In the genomic region with DNA sequence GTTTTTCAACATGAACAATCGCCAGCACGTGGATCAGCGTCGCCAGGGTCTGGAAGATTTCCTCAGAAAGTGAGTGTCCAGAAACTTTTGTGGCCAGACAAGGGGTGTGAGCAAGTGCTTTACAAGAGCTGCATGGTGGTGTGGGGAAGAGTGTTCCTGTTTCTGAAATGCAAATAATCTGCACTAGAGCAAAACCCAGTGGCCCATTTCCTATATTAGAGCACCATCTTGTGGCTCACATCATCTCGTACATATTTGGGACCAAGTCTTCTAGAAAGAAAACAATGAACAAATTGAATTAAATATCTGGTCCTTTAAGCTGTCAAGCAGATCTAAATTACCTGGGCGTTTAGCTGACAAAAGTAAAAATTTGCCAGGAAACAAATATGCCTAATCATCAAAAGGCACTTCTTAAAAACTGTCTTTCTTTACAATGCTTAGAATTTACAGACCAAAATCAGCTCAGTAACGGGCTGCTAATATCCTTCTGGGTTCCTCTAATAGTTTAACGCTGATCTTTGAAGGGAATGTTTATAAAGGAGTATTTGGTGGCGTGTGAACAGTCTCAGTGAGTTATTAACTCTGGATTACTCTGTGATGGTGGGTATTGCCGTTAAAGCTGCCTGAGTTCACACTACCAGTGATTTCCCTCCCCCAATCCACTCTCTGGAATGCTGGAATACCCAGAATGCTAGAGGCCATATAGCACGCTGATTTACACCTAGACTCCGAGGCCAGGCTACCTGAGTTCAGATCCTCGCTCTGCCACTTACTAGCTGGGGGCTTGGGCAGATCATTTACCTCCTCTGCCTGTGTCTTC, we compare ENCODE assay signal across 8 cellular contexts.
DNase-seq lines count a peak whose midpoint lies in the region; ATAC-seq, FAIRE-seq and TF ChIP-seq lines count a peak whose summit lies in the region.

No MANE protein-coding gene starts in this region.

- H3K14ac ChIP-seq in H9 (ENCODE audit: insufficient read depth, low read length) = no peak overlapping the region

- peak; percentile 59 for TF ChIP-seq CTCF in GM06990 (IDR thresholded peaks at IDR 0.05; ENCODE audit: insufficient read depth, low read length, poor library complexity, severe bottlenecking)
- peak; percentile 89 for TF ChIP-seq CTCF in H9 (conservative IDR thresholded peaks at IDR 0.05)
- peak; percentile 32 to 67 (median 52) for TF ChIP-seq CTCF in pancreas (IDR thresholded peaks at IDR 0.05)

- H2AFZ ChIP-seq in H9 (ENCODE audit: low read length) = no peak overlapping the region

- H3K23ac ChIP-seq in H9 (ENCODE audit: insufficient read length, low read depth, low read length) = no peak overlapping the region

- no peak overlapping the region for H2BK12ac ChIP-seq in H9 (ENCODE audit: insufficient read length, low read depth, low read length)

- no peak overlapping the region for H2AK5ac ChIP-seq in H9 (ENCODE audit: insufficient read length, low read length)

- H3K4me3 Mint-ChIP-seq in H9 = no peak overlapping the region

- H3K27ac ChIP-seq in H9 (ENCODE audit: insufficient read length, low read depth, low read length) (no peak overlapping the region), pancreas (peak overlapping the region in 3 of 4 donors; percentile 13 to 73 (median 55))

- H3K4ac ChIP-seq in H9 (ENCODE audit: low read depth, low read length) = no peak overlapping the region

- H4K20me1 ChIP-seq in H9 (ENCODE audit: control insufficient read depth, insufficient read depth, insufficient read length) = no peaks in the 10 kb centered on the region

- H4K8ac ChIP-seq in H9 (replicated peaks; ENCODE audit: insufficient read length, low read depth, low read length) = no peak overlapping the region

- H3K23me2 ChIP-seq in H9 (ENCODE audit: insufficient read length, low read depth, low read length, poor library complexity, severe bottlenecking) = no peaks in the 10 kb centered on the region

- H2BK20ac ChIP-seq in H9 (ENCODE audit: low read depth, low read length, poor library complexity, severe bottlenecking) = no peak overlapping the region

- DNase-seq in GM06990 (ENCODE audit: extremely low read depth, insufficient read length) = peak; percentile 42
- no peak for DNase-seq in H9
- DNase-seq in LoVo (ENCODE audit: low spot score) = peak; percentile 73
- DNase-seq in RKO (ENCODE audit: low spot score) = peak; percentile 78
- DNase-seq in activated naive CD4-positive, alpha-beta T cell treated with Interleukin-2 at 50 U/mL for 16 hours = peak; percentile 32
- peak; percentile 83 for DNase-seq in globus pallidus (ENCODE audit: low spot score)
- peak in 3 of 6 donors; percentile 52 to 69 (median 55) for DNase-seq in pancreas

- H3K36me3 ChIP-seq in GM06990 (ENCODE audit: control insufficient read depth, insufficient read depth, low read length) (peaks cover 2% of the 10 kb centered on the region), pancreas (no peaks in the 10 kb centered on the region)

- H3K27me3 ChIP-seq in GM06990 (replicated peaks; ENCODE audit: control insufficient read depth, insufficient read depth, low read length) (no peaks in the 10 kb centered on the region), H9 (ENCODE audit: insufficient read depth, low read length) (no peaks in the 10 kb centered on the region), pancreas (no peaks in the 10 kb centered on the region)

- no peaks in the 10 kb centered on the region for H3K79me2 ChIP-seq in H9 (ENCODE audit: insufficient read depth, low read length)

- FAIRE-seq in pancreas (lab: Jason Lieb, UNC) = peak; percentile 73

- no peak overlapping the region for H3K4me2 ChIP-seq in H9 (ENCODE audit: insufficient read depth, insufficient read length, low read length)

- H3K4me1 ChIP-seq in H9 (ENCODE audit: insufficient read depth, low read length) = peaks cover 2% of the 10 kb centered on the region; the same call in 1 of the 2 replicates
- peaks cover 0 to 32% (median 22%) of the 10 kb centered on the region in 3 donors for H3K4me1 ChIP-seq in pancreas

- no peak overlapping the region for H4K5ac ChIP-seq in H9 (ENCODE audit: insufficient read length, low read depth, low read length)

- H2BK15ac ChIP-seq in H9 (ENCODE audit: low read depth, low read length) = no peak overlapping the region

- H3K4me1 Mint-ChIP-seq in H9 = peaks cover 8 to 10% of the 10 kb centered on the region in 2 experiments

- H3K9me3 ChIP-seq in H9 (ENCODE audit: control insufficient read depth, low read depth, low read length) = no peaks in the 10 kb centered on the region
- H3K9me3 ChIP-seq in pancreas = no peaks in the 10 kb centered on the region

- H3K79me1 ChIP-seq in H9 (ENCODE audit: insufficient read depth, low read depth, low read length, poor library complexity, severe bottlenecking) = no peaks in the 10 kb centered on the region

- H3K9me3 Mint-ChIP-seq in H9 = no peaks in the 10 kb centered on the region

- ATAC-seq in pancreas (peak; percentile 78 to 89 (median 88)), GM19397 (IDR thresholded peaks at IDR 0.05; ENCODE audit: unreplicated experiment) (no peak)

- H3K18ac ChIP-seq in H9 (ENCODE audit: insufficient read length, low read depth, low read length) = no peak overlapping the region

- no peak overlapping the region for H2BK120ac ChIP-seq in H9 (ENCODE audit: low read depth, low read length, poor library complexity, severe bottlenecking)

- no peak overlapping the region for H3K9ac ChIP-seq in H9 (ENCODE audit: extremely low read depth, insufficient read length, low read length)

- H3K36me3 Mint-ChIP-seq in H9 (ENCODE audit: insufficient read depth in 1 of 3, low read depth in 3 of 3) = no peaks in the 10 kb centered on the region

- WGBS in H9 (ENCODE audit: extremely low coverage, insufficient read length, low lambda C conversion rate) = no CpG with 5 or more reads among the region's 13 CpGs
- 21 to 22% methylated on average over 13 of the region's 13 CpGs for WGBS in pancreas, 2 donors

- intact Hi-C loops in pancreas (cut with DNase I) = loop anchor here in 2 of 3 donors (5.0 to 10.0 kb wide), 3 partner anchors 73 to 473 kb away; partner anchors contain the start of gene SNX10 (in 1 of the 2)

- no peaks in the 10 kb centered on the region for H3K27me3 Mint-ChIP-seq in H9 (ENCODE audit: low read depth)

- H3T11ph ChIP-seq in H9 (ENCODE audit: low read length) = no peak overlapping the region

- no peak overlapping the region for H3K4me3 ChIP-seq in GM06990 (replicated peaks; ENCODE audit: low read depth, low read length)
- no peak overlapping the region for H3K4me3 ChIP-seq in pancreas

- no peak overlapping the region for H3K56ac ChIP-seq in H9 (ENCODE audit: insufficient read length, low read depth, low read length)

- H4K91ac ChIP-seq in H9 (ENCODE audit: insufficient read length, low read depth, low read length) = no peak overlapping the region

- no peak overlapping the region for H3K27ac Mint-ChIP-seq in H9

- no peak overlapping the region for H2BK5ac ChIP-seq in H9 (ENCODE audit: insufficient read length, low read length)
